1 cellular context compared by ENCODE assay signal in genomic region chr2:191995285-191995684, GRCh38.
TF ChIP-seq lines count a peak whose summit lies in the region.

No MANE protein-coding gene starts in this region.

TF ChIP-seq in HCT116, 20 proteins besides CTCF, POLR2A, EP300 and RAD21 (continued from another document):
- TF ChIP-seq REST (IDR thresholded peaks at IDR 0.05; ENCODE audit: low read depth) (no peak), CBX3 (IDR thresholded peaks at IDR 0.05; ENCODE audit: low read depth) (no peak), ZFX (IDR thresholded peaks at IDR 0.05) (no peak), EGR1 (IDR thresholded peaks at IDR 0.05; ENCODE audit: low read depth) (no peak), POLR2AphosphoS5 (IDR thresholded peaks at IDR 0.05; ENCODE audit: low read depth, low read length) (no peak), JUND (IDR thresholded peaks at IDR 0.05) (no peak), YY1 (IDR thresholded peaks at IDR 0.05; ENCODE audit: extremely low read depth, insufficient replicate concordance, low read depth, low read length) (no peak), EZH2 (IDR thresholded peaks at IDR 0.05) (no peak)
- TF ChIP-seq, protein P1, sequence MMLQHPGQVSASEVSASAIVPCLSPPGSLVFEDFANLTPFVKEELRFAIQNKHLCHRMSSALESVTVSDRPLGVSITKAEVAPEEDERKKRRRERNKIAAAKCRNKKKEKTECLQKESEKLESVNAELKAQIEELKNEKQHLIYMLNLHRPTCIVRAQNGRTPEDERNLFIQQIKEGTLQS (IDR thresholded peaks at IDR 0.05) = no peak
